ENCODE assay signal across 1 cellular context in genomic region chr11:75478690-75479597, GRCh38.
TF ChIP-seq lines count a peak whose summit lies in the region.

No MANE protein-coding gene starts in this region.

TF ChIP-seq in HEK293, 187 proteins besides CTCF, POLR2A, EP300 and RAD21 (continued from another document):
- TF ChIP-seq, protein P1, sequence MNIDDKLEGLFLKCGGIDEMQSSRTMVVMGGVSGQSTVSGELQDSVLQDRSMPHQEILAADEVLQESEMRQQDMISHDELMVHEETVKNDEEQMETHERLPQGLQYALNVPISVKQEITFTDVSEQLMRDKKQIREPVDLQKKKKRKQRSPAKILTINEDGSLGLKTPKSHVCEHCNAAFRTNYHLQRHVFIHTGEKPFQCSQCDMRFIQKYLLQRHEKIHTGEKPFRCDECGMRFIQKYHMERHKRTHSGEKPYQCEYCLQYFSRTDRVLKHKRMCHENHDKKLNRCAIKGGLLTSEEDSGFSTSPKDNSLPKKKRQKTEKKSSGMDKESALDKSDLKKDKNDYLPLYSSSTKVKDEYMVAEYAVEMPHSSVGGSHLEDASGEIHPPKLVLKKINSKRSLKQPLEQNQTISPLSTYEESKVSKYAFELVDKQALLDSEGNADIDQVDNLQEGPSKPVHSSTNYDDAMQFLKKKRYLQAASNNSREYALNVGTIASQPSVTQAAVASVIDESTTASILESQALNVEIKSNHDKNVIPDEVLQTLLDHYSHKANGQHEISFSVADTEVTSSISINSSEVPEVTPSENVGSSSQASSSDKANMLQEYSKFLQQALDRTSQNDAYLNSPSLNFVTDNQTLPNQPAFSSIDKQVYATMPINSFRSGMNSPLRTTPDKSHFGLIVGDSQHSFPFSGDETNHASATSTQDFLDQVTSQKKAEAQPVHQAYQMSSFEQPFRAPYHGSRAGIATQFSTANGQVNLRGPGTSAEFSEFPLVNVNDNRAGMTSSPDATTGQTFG (tag by site-specific recombination; IDR thresholded peaks at IDR 0.05; ENCODE audit: borderline replicate concordance), result no peak
- no peak for TF ChIP-seq ATF2 (tag by site-specific recombination; IDR thresholded peaks at IDR 0.05; ENCODE audit: low read depth)
